Comparison of ENCODE assay signal across 8 cellular contexts in genomic region chr13:76993021-76993420, GRCh38. TPM values are rescaled to one million over a fixed set of nuclear protein-coding genes. Genes with fewer than 3 reads are reported as not detected.
A peak's percentile ranks its signal among the peaks of the same experiment; 100 is the strongest.
DNase-seq lines count a peak whose midpoint lies in the region; FAIRE-seq and TF ChIP-seq lines count a peak whose summit lies in the region.

No MANE protein-coding gene starts in this region.

- peak overlapping the region; percentile 70 for H3K4me2 ChIP-seq in SU-DHL-6 (ENCODE audit: low read depth, low read length, poor library complexity, severe bottlenecking)

- peak overlapping the region; percentile 87 for H3K9ac ChIP-seq in SU-DHL-6 (ENCODE audit: low read length)
- H3K9ac ChIP-seq in rectal smooth muscle tissue (ENCODE audit: low read length): no peak overlapping the region

- H3K9me2 ChIP-seq in SU-DHL-6 (replicated peaks; ENCODE audit: insufficient read depth, low read length): no peaks in the 10 kb centered on the region

- no peak for TF ChIP-seq POLR2A in GM12891 (IDR thresholded peaks at IDR 0.05; ENCODE audit: low read depth, low read length)

- peak overlapping the region; percentile 86 for H3K4me3 ChIP-seq in GM08714 (ENCODE audit: low read length)
- peak overlapping the region; percentile 84 for H3K4me3 ChIP-seq in SU-DHL-6 (ENCODE audit: insufficient read depth, low read length, poor library complexity, severe bottlenecking)
- H3K4me3 ChIP-seq in fibroblast of pulmonary artery (replicated peaks; ENCODE audit: low read depth, low read length): peak overlapping the region; percentile 91
- H3K4me3 ChIP-seq in rectal smooth muscle tissue (ENCODE audit: low read length): peak overlapping the region; percentile 84

- H2AFZ ChIP-seq in SU-DHL-6 (ENCODE audit: low read depth, low read length, severe bottlenecking): peak overlapping the region; percentile 80

- FAIRE-seq in GM12891 (lab: Jason Lieb, UNC): no peak

- H3K36me3 ChIP-seq in SU-DHL-6 (ENCODE audit: low read length) (no peaks in the 10 kb centered on the region), rectal smooth muscle tissue (ENCODE audit: control insufficient read depth, insufficient read depth, low read length) (no peaks in the 10 kb centered on the region)

- H3K27me3 ChIP-seq in SU-DHL-6 (ENCODE audit: low read length) (no peaks in the 10 kb centered on the region), rectal smooth muscle tissue (ENCODE audit: control insufficient read depth, insufficient read depth, low read length) (no peaks in the 10 kb centered on the region)

- 0 out of 2 replicates have a peak, but pooled peaks cover 3% of the 10 kb centered on the region for H3K79me2 ChIP-seq in SU-DHL-6 (ENCODE audit: insufficient read depth, low read length)

- no peak overlapping the region for H3K27ac ChIP-seq in SU-DHL-6 (ENCODE audit: low read depth, low read length)
- H3K27ac ChIP-seq in rectal smooth muscle tissue (ENCODE audit: low read depth, low read length): peak overlapping the region; percentile 93

- no peaks in the 10 kb centered on the region for H3K9me3 ChIP-seq in SU-DHL-6 (ENCODE audit: insufficient read depth, low read length)

- H3K4me1 ChIP-seq in rectal smooth muscle tissue (ENCODE audit: control insufficient read depth, insufficient read depth, low read length): peaks cover 6% of the 10 kb centered on the region

- TF ChIP-seq CTCF in SU-DHL-6 (IDR thresholded peaks at IDR 0.05; ENCODE audit: insufficient read depth, low read length, poor library complexity, severe bottlenecking) (no peak), fibroblast of pulmonary artery (IDR thresholded peaks at IDR 0.05; ENCODE audit: low read length, missing control alignments) (no peak)

- DNase-seq in fibroblast of pulmonary artery (ENCODE audit: low read depth) (peak; percentile 24), SKM-1 treated with dmso at 0.1 percent for 144 hours (lab: John Stamatoyannopoulos, UW; ENCODE audit: unreplicated experiment) (no peak), germinal center (ENCODE audit: low spot score) (no peak), HuH-7 (ENCODE audit: low spot score) (no peak), GM12891 (ENCODE audit: insufficient read length, low spot score) (no peak)

- no peaks in the 10 kb centered on the region for H3F3A ChIP-seq in SU-DHL-6 (ENCODE audit: insufficient read depth)

- no peaks in the 10 kb centered on the region for H4K20me1 ChIP-seq in SU-DHL-6 (ENCODE audit: low read depth, low read length)

TF ChIP-seq in GM12891, 5 proteins besides CTCF, POLR2A, EP300 and RAD21:
- TF ChIP-seq POLR2AphosphoS5 (IDR thresholded peaks at IDR 0.05; ENCODE audit: low read depth, low read length): no peak
- TF ChIP-seq TAF1 (IDR thresholded peaks at IDR 0.05; ENCODE audit: low read depth, low read length): no peak
- TF ChIP-seq POU2F2 (IDR thresholded peaks at IDR 0.05; ENCODE audit: low read depth, low read length): no peak
- no peak for TF ChIP-seq PAX5 (IDR thresholded peaks at IDR 0.05; ENCODE audit: insufficient read depth, low read length, severe bottlenecking)
- no peak for TF ChIP-seq SPI1 (IDR thresholded peaks at IDR 0.05; ENCODE audit: low read depth, low read length)
TF ChIP-seq in GM12891: peak in this region for 0.

RNA-seq across cellular contexts. Expression of gene CLN5, which starts 1.1 kb away (rescaled TPM):
- 15.4 TPM for polyA plus RNA-seq in GM12891 (2012; ENCODE audit: low read depth, missing spikeins)

RNA-seq across cellular contexts. Expression of gene FBXL3, which starts 33.9 kb away (rescaled TPM):
- 8.8 TPM for polyA plus RNA-seq in GM12891 (2012; ENCODE audit: low read depth, missing spikeins)

RNA-seq across cellular contexts. Expression of gene ACOD1, which starts 44.7 kb away (rescaled TPM):
- polyA plus RNA-seq in GM12891 (2012; ENCODE audit: low read depth, missing spikeins): not detected
